ENCODE assay signal across 8 cellular contexts in genomic region chr15:92903956-92904831, GRCh38. TPM values are rescaled to one million over a fixed set of nuclear protein-coding genes. Genes with fewer than 3 reads are reported as not detected.
DNase-seq lines count a peak whose midpoint lies in the region; ATAC-seq and TF ChIP-seq lines count a peak whose summit lies in the region.

No MANE protein-coding gene starts in this region.

- H3K27me3 Mint-ChIP-seq in activated T-helper 17 cell treated with anti-CD3 and anti-CD28 coated beads, Interleukin-2, amount 50 U/mL, for 72 hours, result no peaks in the 10 kb centered on the region
- H3K27me3 Mint-ChIP-seq in naive thymus-derived CD4-positive, alpha-beta T cell, result no peaks in the 10 kb centered on the region
- H3K27me3 Mint-ChIP-seq in stimulated activated memory B cell treated with anti-CD40 and anti-IgM and Interleukin-4, amounts not matched to agents 10 μg/mL and 1 μg/mL and 100 μg/mL, for 72 hours, result no peaks in the 10 kb centered on the region

- no peak overlapping the region for H2AFZ ChIP-seq in fibroblast of lung (ENCODE audit: low read length)

- POLR2A ChIA-PET in naive thymus-derived CD4-positive, alpha-beta T cell (lab: Charles Lee), result interaction anchor here (1.1 to 15.9 kb wide), 10 partner anchors 16 to 103 kb away, joined by 3 to 762 read pairs (median 16); no protein-coding TSS in a partner anchor

- peaks cover 94% of the 10 kb centered on the region for H3K79me2 ChIP-seq in fibroblast of lung (ENCODE audit: control insufficient read depth, insufficient read depth, low read length)

- no peak for TF ChIP-seq CTCF in fibroblast of lung (conservative IDR thresholded peaks at IDR 0.05 in 1 of 2, IDR thresholded peaks at IDR 0.05 in 1 of 2; ENCODE audit: low read depth in 1 of 2, low read length in 2 of 2)

- DNase-seq in EH (ENCODE audit: low read depth) (peak; percentile 99), GOT3 (lab: John Stamatoyannopoulos, UW) (peak; percentile 98), LHCN-M2 (ENCODE audit: low read depth) (peak; percentile 98), RPMI7951 (ENCODE audit: low read depth) (peak; percentile 99), fibroblast of lung (ENCODE audit: low read depth in 2 of 2) (peak; percentile 98)
- peak; percentile 99 for DNase-seq in naive thymus-derived CD4-positive, alpha-beta T cell

- H3K4me1 Mint-ChIP-seq in activated T-helper 17 cell treated with anti-CD3 and anti-CD28 coated beads, Interleukin-2, amount 50 U/mL, for 72 hours, result peaks cover 44% of the 10 kb centered on the region
- H3K4me1 Mint-ChIP-seq in naive thymus-derived CD4-positive, alpha-beta T cell, result peaks cover 39 to 71% (median 64%) of the 10 kb centered on the region in 7 donors
- peaks cover 70% of the 10 kb centered on the region for H3K4me1 Mint-ChIP-seq in stimulated activated memory B cell treated with anti-CD40 and anti-IgM and Interleukin-4, amounts not matched to agents 10 μg/mL and 1 μg/mL and 100 μg/mL, for 72 hours

- CTCF ChIA-PET in naive thymus-derived CD4-positive, alpha-beta T cell (lab: Charles Lee), result interaction anchor here (1.1 to 5.3 kb wide), 5 partner anchors 11 to 95 kb away, joined by 4 to 38 read pairs (median 8); no protein-coding TSS in a partner anchor

- H4K20me1 ChIP-seq in fibroblast of lung (ENCODE audit: control insufficient read depth, extremely low read depth, insufficient read depth, low read length), result no peaks in the 10 kb centered on the region

- peak overlapping the region; percentile 94 for H3K4me3 Mint-ChIP-seq in activated T-helper 17 cell treated with anti-CD3 and anti-CD28 coated beads, Interleukin-2, amount 50 U/mL, for 72 hours
- H3K4me3 Mint-ChIP-seq in naive thymus-derived CD4-positive, alpha-beta T cell, result peak overlapping the region; percentile 81 to 100 (median 94)
- H3K4me3 Mint-ChIP-seq in stimulated activated memory B cell treated with anti-CD40 and anti-IgM and Interleukin-4, amounts not matched to agents 10 μg/mL and 1 μg/mL and 100 μg/mL, for 72 hours, result peak overlapping the region; percentile 99

- peaks cover 98% of the 10 kb centered on the region for H3K36me3 Mint-ChIP-seq in activated T-helper 17 cell treated with anti-CD3 and anti-CD28 coated beads, Interleukin-2, amount 50 U/mL, for 72 hours (ENCODE audit: low read depth)
- H3K36me3 Mint-ChIP-seq in naive thymus-derived CD4-positive, alpha-beta T cell, result peaks cover 2 to 50% (median 24%) of the 10 kb centered on the region in 5 donors
- H3K36me3 Mint-ChIP-seq in stimulated activated memory B cell treated with anti-CD40 and anti-IgM and Interleukin-4, amounts not matched to agents 10 μg/mL and 1 μg/mL and 100 μg/mL, for 72 hours, result peaks cover 36% of the 10 kb centered on the region

- peaks cover under 1% of the 10 kb centered on the region for H3K9me3 Mint-ChIP-seq in activated T-helper 17 cell treated with anti-CD3 and anti-CD28 coated beads, Interleukin-2, amount 50 U/mL, for 72 hours
- H3K9me3 Mint-ChIP-seq in naive thymus-derived CD4-positive, alpha-beta T cell, result peaks cover 0 to 5% (median 2%) of the 10 kb centered on the region in 11 donors
- H3K9me3 Mint-ChIP-seq in stimulated activated memory B cell treated with anti-CD40 and anti-IgM and Interleukin-4, amounts not matched to agents 10 μg/mL and 1 μg/mL and 100 μg/mL, for 72 hours, result peaks cover 3% of the 10 kb centered on the region

- H3K9ac ChIP-seq in fibroblast of lung (ENCODE audit: insufficient read depth, low read length), result peak overlapping the region; percentile 89

- intact Hi-C loops in naive thymus-derived CD4-positive, alpha-beta T cell (cut with micrococcal nuclease), result loop anchor here (1.0 to 10.0 kb wide), 6 partner anchors 10 to 1049 kb away; partner anchors contain the start of gene SLCO3A1 (in 2 of the 2)

- peaks cover 19% of the 10 kb centered on the region for H3K4me1 ChIP-seq in fibroblast of lung (ENCODE audit: control insufficient read depth, extremely low read depth, insufficient read depth, low read length)
- H3K4me1 ChIP-seq in naive thymus-derived CD4-positive, alpha-beta T cell (ENCODE audit: control insufficient read depth in 2 of 2, insufficient read depth in 2 of 2, low read length in 2 of 2), result peaks cover 48 to 54% of the 10 kb centered on the region in 2 donors

- H3K27ac ChIP-seq in fibroblast of lung (ENCODE audit: insufficient read depth, low read length), result peak overlapping the region; percentile 99
- peak overlapping the region; percentile 97 for H3K27ac ChIP-seq in naive thymus-derived CD4-positive, alpha-beta T cell (ENCODE audit: low read depth, low read length)

- peak overlapping the region; percentile 99 for H3K27ac Mint-ChIP-seq in activated T-helper 17 cell treated with anti-CD3 and anti-CD28 coated beads, Interleukin-2, amount 50 U/mL, for 72 hours
- H3K27ac Mint-ChIP-seq in naive thymus-derived CD4-positive, alpha-beta T cell, result peak overlapping the region; percentile 96 to 100 (median 100)
- peak overlapping the region; percentile 99 for H3K27ac Mint-ChIP-seq in stimulated activated memory B cell treated with anti-CD40 and anti-IgM and Interleukin-4, amounts not matched to agents 10 μg/mL and 1 μg/mL and 100 μg/mL, for 72 hours

- H3K36me3 ChIP-seq in fibroblast of lung (ENCODE audit: control insufficient read depth, insufficient read depth, low read length), result no peaks in the 10 kb centered on the region
- H3K36me3 ChIP-seq in naive thymus-derived CD4-positive, alpha-beta T cell (ENCODE audit: control insufficient read depth in 2 of 3, insufficient read depth in 3 of 3, low read length in 3 of 3), result peaks cover 0 to 9% (median 0%) of the 10 kb centered on the region in 3 experiments

- no peaks in the 10 kb centered on the region for H3K9me3 ChIP-seq in fibroblast of lung (ENCODE audit: control insufficient read depth, insufficient read depth, low read depth, low read length)
- H3K9me3 ChIP-seq in naive thymus-derived CD4-positive, alpha-beta T cell (ENCODE audit: control insufficient read depth in 2 of 3, low read length in 3 of 3), result no peaks in the 10 kb centered on the region

- H3K4me2 ChIP-seq in fibroblast of lung (ENCODE audit: extremely low read depth, insufficient read depth, low read length), result peak overlapping the region; percentile 99

- peak; percentile 81 for ATAC-seq in activated T-helper 17 cell treated with anti-CD3 and anti-CD28 coated beads, Interleukin-2, amount 50 U/mL, for 72 hours (replicated peaks)
- ATAC-seq in naive thymus-derived CD4-positive, alpha-beta T cell, result peak; percentile 90
- ATAC-seq in stimulated activated memory B cell treated with anti-CD40 and anti-IgM and Interleukin-4, amounts not matched to agents 10 μg/mL and 1 μg/mL and 100 μg/mL, for 72 hours, result peak; percentile 97

- no peaks in the 10 kb centered on the region for H3K27me3 ChIP-seq in fibroblast of lung (ENCODE audit: control insufficient read depth, insufficient read depth, low read length)
- H3K27me3 ChIP-seq in naive thymus-derived CD4-positive, alpha-beta T cell (ENCODE audit: control insufficient read depth in 2 of 2, insufficient read depth in 2 of 2, low read length in 2 of 2), result no peaks in the 10 kb centered on the region

- H3K4me3 ChIP-seq in fibroblast of lung (replicated peaks in 1 of 4; ENCODE audit: control extremely low read depth in 1 of 4, insufficient read depth in 1 of 4, low read depth in 3 of 4, low read length in 4 of 4), result peak overlapping the region; percentile 60 to 97 (median 78)
- H3K4me3 ChIP-seq in naive thymus-derived CD4-positive, alpha-beta T cell (ENCODE audit: low read length), result peak overlapping the region; percentile 79

RNA-seq across cellular contexts. Expression of gene CHD2, which starts 4.1 kb away (rescaled TPM):
- total RNA-seq in LHCN-M2 (2014; rRNA removed) (28.6 and 36.0 TPM in 2 replicates), fibroblast of lung (77.8 and 92.5 TPM in 2 replicates)
- 15.4 TPM for polyA plus RNA-seq in LHCN-M2 (2012)
- 37.5 TPM in 2 replicates for total RNA-seq in RPMI7951 (2014; rRNA removed; shearing (Covaris generic))
- total RNA-seq in activated T-helper 17 cell treated with anti-CD3 and anti-CD28 coated beads, Interleukin-2, amount 50 U/mL, for 72 hours, result 100 to 1,000 TPM; 159 to 357 TPM
- polyA plus RNA-seq in fibroblast of lung, result 36.5 and 41.3 TPM in 2 replicates
- polyA plus RNA-seq in fibroblast of lung (2012), result 29.4 and 35.1 TPM in 2 replicates
- 33.6 and 46.0 TPM in 2 replicates for polyA minus RNA-seq in fibroblast of lung (ENCODE audit: low replicate concordance)
- 100 to 1,000 TPM; 144 to 492 (median 393) TPM for total RNA-seq in naive thymus-derived CD4-positive, alpha-beta T cell
- polyA plus RNA-seq in naive thymus-derived CD4-positive, alpha-beta T cell, result 100 to 1,000 TPM in 1 of 2 donors, 10 to 100 TPM in 1; 70.0 to 103 TPM

Comparison
In these comparisons a context has a peak if more than half of its experiments do, and no peak if none do; other contexts are left out.
1. Peak in every context shown above with its lines: DNase-seq, ATAC-seq, H3K4me3 ChIP-seq and H3K27ac ChIP-seq.